30 cellular contexts compared by ENCODE assay signal in the genomic region with DNA sequence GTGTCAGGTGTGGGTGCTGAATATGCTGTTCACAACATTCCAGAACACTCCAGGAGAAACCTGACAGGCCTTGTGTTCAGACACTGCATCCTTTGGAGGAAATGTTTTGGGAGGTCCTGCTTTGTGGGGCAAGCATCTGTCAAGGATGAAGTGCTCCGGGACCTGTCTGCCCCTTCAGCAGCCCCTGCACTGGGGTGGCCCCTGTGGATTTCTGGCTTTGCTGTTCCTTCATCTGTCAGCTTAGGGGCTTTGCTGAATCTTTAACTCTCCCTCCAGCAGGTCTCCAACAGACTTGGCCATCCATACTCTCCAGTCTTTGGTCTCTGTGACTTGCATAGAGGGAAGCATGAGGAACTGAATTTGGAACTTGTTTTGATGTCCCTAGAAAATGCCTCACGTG. TPM values are rescaled to one million over a fixed set of nuclear protein-coding genes. Genes with fewer than 3 reads are reported as not detected.
"Had no signal": no experiment of that assay in that cellular context is flagged by ENCODE, and none has a peak within 500 bp of the region (broad histone marks: within the 10 kb centered on the region; RNA-seq: fewer than 3 reads in every experiment).

No MANE protein-coding gene starts in this region.

- H3K9me3 Mint-ChIP-seq: natural killer cell; stimulated activated effector memory CD8-positive, alpha-beta T cell treated with anti-CD3 and anti-CD28 coated beads, Interleukin-12 subunit alpha, Interleukin-12 subunit beta, amount 100 ng/mL, for 72 hours had no signal

- H3K4me1 Mint-ChIP-seq: naive B cell; natural killer cell; nephron progenitor cell; neural progenitor cell; stimulated activated effector memory CD8-positive, alpha-beta T cell treated with anti-CD3 and anti-CD28 coated beads, Interleukin-12 subunit alpha, Interleukin-12 subunit beta, amount 100 ng/mL, for 72 hours had no signal

- H3K36me3 Mint-ChIP-seq: naive B cell; natural killer cell; neural progenitor cell; stimulated activated effector memory CD8-positive, alpha-beta T cell treated with anti-CD3 and anti-CD28 coated beads, Interleukin-12 subunit alpha, Interleukin-12 subunit beta, amount 100 ng/mL, for 72 hours had no signal

- H3K9me3 ChIP-seq: lower lobe of right lung, pancreas, prostate gland had no signal

- H3K27ac Mint-ChIP-seq: natural killer cell; nephron progenitor cell; neural progenitor cell; stimulated activated effector memory CD8-positive, alpha-beta T cell treated with anti-CD3 and anti-CD28 coated beads, Interleukin-12 subunit alpha, Interleukin-12 subunit beta, amount 100 ng/mL, for 72 hours; stimulated activated naive CD8-positive, alpha-beta T cell treated with anti-CD3 and anti-CD28 coated beads, Interleukin-15, Interleukin-2, amounts not matched to agents 100 ng/mL and 50 ng/mL, for 24 hours had no signal

- ATAC-seq: left colon, left lung, natural killer cell, pancreas, right cardiac atrium, sciatic nerve, upper lobe of right lung had no signal

- H3K36me3 ChIP-seq: left lung, lower lobe of right lung, neural progenitor cell, pancreas, prostate gland, spleen, suprapubic skin, thoracic aorta, tibial artery, upper lobe of right lung had no signal

- H3K4me3 Mint-ChIP-seq: naive B cell; natural killer cell; nephron progenitor cell; neural progenitor cell; stimulated activated effector memory CD8-positive, alpha-beta T cell treated with anti-CD3 and anti-CD28 coated beads, Interleukin-12 subunit alpha, Interleukin-12 subunit beta, amount 100 ng/mL, for 72 hours; stimulated activated naive CD8-positive, alpha-beta T cell treated with anti-CD3 and anti-CD28 coated beads, Interleukin-15, Interleukin-2, amounts not matched to agents 100 ng/mL and 50 ng/mL, for 24 hours had no signal

- H3K4me3 ChIP-seq: left lung, lower lobe of right lung, neural progenitor cell, pancreas, prostate gland, spleen, suprapubic skin, thoracic aorta, tibial artery, upper lobe of right lung had no signal

- H3K27ac ChIP-seq: left lung, lower lobe of right lung, neural progenitor cell, pancreas, prostate gland, spleen, suprapubic skin, thoracic aorta, tibial artery, upper lobe of right lung had no signal

- H3K4me1 ChIP-seq: left lung, lower lobe of right lung, neural progenitor cell, pancreas, prostate gland, spleen, suprapubic skin, tibial artery, upper lobe of right lung had no signal

- DNase-seq: hippocampal formation; kidney; left colon; left lung; lower lobe of right lung; mammary epithelial cell; mesenchymal stem cell; naive B cell; natural killer cell; nephron progenitor cell; retina; right cardiac atrium; small intestine; spleen; stimulated activated CD4-positive, alpha-beta T cell treated with anti-CD3 and anti-CD28 coated beads, Interleukin-4, amount 100 ng/mL, for 24 hours; stimulated activated naive CD4-positive, alpha-beta T cell; trophoblast cell had no signal

- H3K27me3 ChIP-seq: neural progenitor cell, pancreas had no signal

RNA-seq across cellular contexts. Expression of a gene that starts 3.1 kb away (rescaled TPM):
- total RNA-seq: kidney, left colon, left lung, liver, lower lobe of right lung, mammary epithelial cell, natural killer cell, omental fat pad, pancreas, prostate gland, right cardiac atrium, sciatic nerve, spleen, subcutaneous adipose tissue, suprapubic skin, thoracic aorta, upper lobe of right lung had no signal
